17 cellular contexts compared by ENCODE assay signal in the genomic region with DNA sequence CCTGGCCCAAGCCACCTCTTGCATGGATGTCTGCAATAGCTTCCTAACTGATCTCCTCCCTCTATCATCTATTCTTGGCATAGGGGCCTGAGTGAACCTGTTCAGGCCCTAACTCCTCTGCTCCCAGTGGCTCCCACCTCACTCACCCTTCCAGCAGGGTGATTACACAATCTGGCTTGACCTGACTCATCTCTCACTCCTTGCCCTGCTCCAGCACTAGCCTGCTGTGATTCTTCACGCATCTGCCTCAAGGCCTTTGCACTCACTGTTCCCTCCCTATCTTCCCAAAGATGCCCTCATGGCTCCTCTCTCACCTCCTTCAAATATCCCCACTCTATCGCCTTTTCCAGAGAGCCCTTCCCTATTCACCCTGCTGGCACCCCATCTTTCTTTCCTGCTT. TPM values are rescaled to one million over a fixed set of nuclear protein-coding genes. Genes with fewer than 3 reads are reported as not detected.
DNase-seq lines count a peak whose midpoint lies in the region; ATAC-seq and TF ChIP-seq lines count a peak whose summit lies in the region.
"Had no signal": no experiment of that assay in that cellular context is flagged by ENCODE, and none has a peak within 500 bp of the region (broad histone marks: within the 10 kb centered on the region; RNA-seq: fewer than 3 reads in every experiment).

No MANE protein-coding gene starts in this region.

- peaks cover 49% of the 10 kb centered on the region for H3K4me1 Mint-ChIP-seq in CD14-positive monocyte
- H3K4me1 Mint-ChIP-seq in activated T-helper 17 cell treated with anti-CD3 and anti-CD28 coated beads, Interleukin-2, amount 50 U/mL, for 72 hours, result no peaks in the 10 kb centered on the region

- H3K36me3 ChIP-seq in kidney epithelial cell (ENCODE audit: control insufficient read depth, insufficient read depth, low read length) (no peaks in the 10 kb centered on the region), OCI-LY7 (ENCODE audit: insufficient read depth, low read length) (no peaks in the 10 kb centered on the region), stomach (no peaks in the 10 kb centered on the region)
- H3K36me3 ChIP-seq: cardiac muscle cell had no signal

- no peaks in the 10 kb centered on the region for H3K79me2 ChIP-seq in OCI-LY7 (ENCODE audit: insufficient read depth, low read depth, low read length)

- H3K27ac ChIP-seq in OCI-LY7 (ENCODE audit: low read depth, low read length, poor library complexity, severe bottlenecking) (no peak overlapping the region), stomach (no peak overlapping the region)
- H3K27ac ChIP-seq: cardiac muscle cell had no signal

- H3K9me3 Mint-ChIP-seq in CD14-positive monocyte, result peaks cover 0 to 2% (median 0%) of the 10 kb centered on the region in 7 donors
- no peaks in the 10 kb centered on the region for H3K9me3 Mint-ChIP-seq in activated T-helper 17 cell treated with anti-CD3 and anti-CD28 coated beads, Interleukin-2, amount 50 U/mL, for 72 hours
- H3K9me3 Mint-ChIP-seq: effector memory CD8-positive, alpha-beta T cell; IgD-negative memory B cell had no signal

- DNase-seq in CD14-positive monocyte (ENCODE audit: low spot score) (peak; percentile 78), HPDE6-E6E7 (ENCODE audit: extremely low spot score) (peak; percentile 87), kidney epithelial cell (ENCODE audit: low read depth) (peak; percentile 18), OCI-LY7 (ENCODE audit: low spot score) (no peak), NCI-H1105 treated with DMSO at 0.1 percent for 48 hours (lab: John Stamatoyannopoulos, UW) (no peak), stomach (no peak)
- DNase-seq: activated naive CD4-positive, alpha-beta T cell treated with anti-CD3 and anti-CD28 coated beads, Interleukin-2, amount 50 U/mL, for 16 hours; DMS 273 treated with DMSO at 0.1 percent for 48 hours; effector memory CD8-positive, alpha-beta T cell; kidney; NCI-H446 treated with DMSO at 0.1 percent for 48 hours; SW 1271 had no signal

- TF ChIP-seq EP300 in stomach (IDR thresholded peaks at IDR 0.05), result no peak

- H3K27me3 ChIP-seq in kidney epithelial cell (ENCODE audit: control insufficient read depth, insufficient read depth, low read length) (peaks cover 48% of the 10 kb centered on the region), stomach (peaks cover 0 to 80% (median 11%) of the 10 kb centered on the region in 3 donors)

- H3K4me1 ChIP-seq in OCI-LY7 (ENCODE audit: insufficient read depth, low read length, poor library complexity, severe bottlenecking) (no peaks in the 10 kb centered on the region), stomach (peaks cover 6 to 14% (median 9%) of the 10 kb centered on the region in 4 donors)

- CTCF ChIA-PET in OCI-LY7 (lab: Charles Lee; ENCODE audit: unreplicated experiment), result no interaction called here

- H3K4me2 ChIP-seq in OCI-LY7 (ENCODE audit: low read length), result no peak overlapping the region

- BruUV-seq in OCI-LY7 (replicated peaks; lab: Mats Ljungman, UMichigan), result no TSS peak

- TF ChIP-seq CTCF in CD14-positive monocyte (IDR thresholded peaks at IDR 0.05) (no peak), kidney epithelial cell (IDR thresholded peaks at IDR 0.05; ENCODE audit: insufficient read depth, low read length, poor library complexity, severe bottlenecking) (no peak), OCI-LY7 (conservative IDR thresholded peaks at IDR 0.05; ENCODE audit: low read length) (no peak), stomach (IDR thresholded peaks at IDR 0.05) (no peak)

- peaks cover 0 to 3% of the 10 kb centered on the region in 2 donors for H3K36me3 Mint-ChIP-seq in CD14-positive monocyte
- no peaks in the 10 kb centered on the region for H3K36me3 Mint-ChIP-seq in activated T-helper 17 cell treated with anti-CD3 and anti-CD28 coated beads, Interleukin-2, amount 50 U/mL, for 72 hours (ENCODE audit: low read depth)
- H3K36me3 Mint-ChIP-seq: IgD-negative memory B cell had no signal

- no peaks in the 10 kb centered on the region for H3K9me3 ChIP-seq in OCI-LY7 (ENCODE audit: low read length)
- no peaks in the 10 kb centered on the region for H3K9me3 ChIP-seq in stomach

- H4K20me1 ChIP-seq in OCI-LY7 (ENCODE audit: insufficient read depth, low read length), result no peaks in the 10 kb centered on the region

- TF ChIP-seq POLR2A in stomach (IDR thresholded peaks at IDR 0.05), result no peak

- intact Hi-C loops in CD14-positive monocyte (cut with micrococcal nuclease) (loop anchor here (1.0 to 10.0 kb wide), 5 partner anchors 12 to 343 kb away; no protein-coding TSS in a partner anchor), OCI-LY7 (cut with micrococcal nuclease; ENCODE audit: unreplicated experiment) (no loop called here), stomach (cut with DNase I; ENCODE audit: low total_unique reads) (no loop called here)

- WGBS in stomach, 5 donors, result 49 to 70% (median 65%) methylated on average over 2 of the region's 2 CpGs

- H3K9me2 ChIP-seq in OCI-LY7 (ENCODE audit: insufficient read depth, low read length), result no peaks in the 10 kb centered on the region

- POLR2A ChIA-PET in OCI-LY7 (lab: Charles Lee), result no interaction called here

- peaks cover 6 to 19% (median 15%) of the 10 kb centered on the region in 3 donors for H3K27me3 Mint-ChIP-seq in CD14-positive monocyte (ENCODE audit: low read depth in 3 of 3)
- peaks cover 48% of the 10 kb centered on the region for H3K27me3 Mint-ChIP-seq in activated T-helper 17 cell treated with anti-CD3 and anti-CD28 coated beads, Interleukin-2, amount 50 U/mL, for 72 hours

- H2AFZ ChIP-seq in OCI-LY7 (ENCODE audit: low read length), result no peak overlapping the region

- ATAC-seq in activated T-helper 17 cell treated with anti-CD3 and anti-CD28 coated beads, Interleukin-2, amount 50 U/mL, for 72 hours (replicated peaks), result no peak
- no peak for ATAC-seq in HG02938 (IDR thresholded peaks at IDR 0.05; ENCODE audit: unreplicated experiment)
- ATAC-seq: effector memory CD8-positive, alpha-beta T cell had no signal

- H3K4me3 Mint-ChIP-seq in CD14-positive monocyte, result peak overlapping the region; percentile 24 to 69
- H3K4me3 Mint-ChIP-seq in activated T-helper 17 cell treated with anti-CD3 and anti-CD28 coated beads, Interleukin-2, amount 50 U/mL, for 72 hours, result no peak overlapping the region
- H3K4me3 Mint-ChIP-seq: effector memory CD8-positive, alpha-beta T cell; IgD-negative memory B cell had no signal

- H3K4me3 ChIP-seq in kidney epithelial cell (ENCODE audit: low read depth, low read length), result no peak overlapping the region
- H3K4me3 ChIP-seq in OCI-LY7 (ENCODE audit: low read depth, low read length, poor library complexity, severe bottlenecking), result no peak overlapping the region
- no peak overlapping the region for H3K4me3 ChIP-seq in stomach
- H3K4me3 ChIP-seq: cardiac muscle cell had no signal

- peak overlapping the region; percentile 82 to 95 (median 93) for H3K27ac Mint-ChIP-seq in CD14-positive monocyte
- H3K27ac Mint-ChIP-seq in activated T-helper 17 cell treated with anti-CD3 and anti-CD28 coated beads, Interleukin-2, amount 50 U/mL, for 72 hours, result peak overlapping the region; percentile 3
- H3K27ac Mint-ChIP-seq: effector memory CD8-positive, alpha-beta T cell had no signal

RNA-seq across cellular contexts. Expression of gene SCN4B, which starts 10.5 kb away (rescaled TPM):
- polyA plus RNA-seq in CD14-positive monocyte, result not detected
- total RNA-seq in activated T-helper 17 cell treated with anti-CD3 and anti-CD28 coated beads, Interleukin-2, amount 50 U/mL, for 72 hours, result 1 to 10 TPM in 1 of 2 donors, under 1 TPM in 1; 0.09 to 3.3 TPM
- total RNA-seq in kidney epithelial cell, result 0.41 and 0.79 TPM in 2 replicates
- not detected in 2 replicates for total RNA-seq in OCI-LY7 (2014; rRNA removed; shearing (Covaris generic))
- not detected in 2 replicates for total RNA-seq in OCI-LY7 (2022)
- 1 to 10 TPM in 2 of 5 donors, not detected in 3; 2.2 to 3.6 TPM for total RNA-seq in stomach
- polyA plus RNA-seq in stomach, result 1 to 10 TPM in 2 of 3 donors, under 1 TPM in 1; 0.75 to 1.6 (median 1.2) TPM
- polyA plus RNA-seq: IgD-negative memory B cell had no signal

RNA-seq across cellular contexts. Expression of gene SCN2B, which starts 34.4 kb away (rescaled TPM):
- polyA plus RNA-seq in CD14-positive monocyte, result not detected
- total RNA-seq in activated T-helper 17 cell treated with anti-CD3 and anti-CD28 coated beads, Interleukin-2, amount 50 U/mL, for 72 hours, result under 1 TPM in 1 of 2 donors, not detected in 1; 0.11 TPM
- total RNA-seq in kidney epithelial cell, result 0.04 and 0.07 TPM in 2 replicates
- 0.06 TPM in 1 of 2 replicates, not detected in the other for total RNA-seq in OCI-LY7 (2014; rRNA removed; shearing (Covaris generic))
- 0.10 TPM in 1 of 2 replicates, not detected in the other for total RNA-seq in OCI-LY7 (2022)
- total RNA-seq in stomach, result under 1 TPM in 2 of 5 donors, not detected in 3; 0.29 to 0.92 TPM
- under 1 TPM; 0.12 to 0.46 (median 0.23) TPM for polyA plus RNA-seq in stomach
- polyA plus RNA-seq: IgD-negative memory B cell had no signal

RNA-seq across cellular contexts. Expression of gene SMIM35, which starts 55.3 kb away (rescaled TPM):
- polyA plus RNA-seq in CD14-positive monocyte (under 1 TPM; 0.05 to 0.11 TPM), stomach (under 1 TPM in 1 of 3 donors, not detected in 2; 0.03 TPM)
- total RNA-seq in activated T-helper 17 cell treated with anti-CD3 and anti-CD28 coated beads, Interleukin-2, amount 50 U/mL, for 72 hours, result not detected
- total RNA-seq in kidney epithelial cell (not detected in 2 replicates), OCI-LY7 (2022) (0.67 and 0.90 TPM in 2 replicates), stomach (not detected)
- total RNA-seq in OCI-LY7 (2014; rRNA removed; shearing (Covaris generic)), result 0.06 and 0.08 TPM in 2 replicates
- total RNA-seq: cardiac muscle cell, kidney, temporal lobe had no signal
- polyA plus RNA-seq: cardiac muscle cell had no signal

Comparison
In these comparisons a context has a peak if more than half of its experiments do, and no peak if none do; other contexts are left out.
1. DNase-seq: peak in CD14-positive monocyte (single experiment), HPDE6-E6E7 (single experiment) and kidney epithelial cell (single experiment); none in OCI-LY7 (single experiment), NCI-H1105 treated with DMSO at 0.1 percent for 48 hours (single experiment) and stomach (single experiment).
2. intact Hi-C loops: an anchor here in CD14-positive monocyte (1.0 to 10.0 kb wide); none called in OCI-LY7 and stomach.